ENCODE assay signal across 28 cellular contexts in genomic region chr1:31435471-31436409, GRCh38. TPM values are rescaled to one million over a fixed set of nuclear protein-coding genes. Genes with fewer than 3 reads are reported as not detected.
DNase-seq lines count a peak whose midpoint lies in the region; ATAC-seq, FAIRE-seq and TF ChIP-seq lines count a peak whose summit lies in the region.
"Had no signal": no experiment of that assay in that cellular context is flagged by ENCODE, and none has a peak within 500 bp of the region (broad histone marks: within the 10 kb centered on the region; RNA-seq: fewer than 3 reads in every experiment).

No MANE protein-coding gene starts in this region.

- TF ChIP-seq POLR2A in H1 (IDR thresholded peaks at IDR 0.05; ENCODE audit: control extremely low read depth in 1 of 2, low read depth in 2 of 2, low read length in 2 of 2) (no peak), suprapubic skin (IDR thresholded peaks at IDR 0.05) (no peak)

- H3K79me1 ChIP-seq in H1 (ENCODE audit: low read depth, low read length) = no peaks in the 10 kb centered on the region; the same call in 1 of the 2 replicates

- H3K18ac ChIP-seq in H1 (ENCODE audit: extremely low read depth, low read length) = no peak overlapping the region

- H3K56ac ChIP-seq in H1 (replicated peaks; ENCODE audit: insufficient read length, low read depth, low read length) = no peak overlapping the region

- FAIRE-seq in H1 (lab: Jason Lieb, UNC) = no peak
- FAIRE-seq: TTC549, urothelium cell line had no signal

- H3K14ac ChIP-seq in H1 (ENCODE audit: insufficient read length) = no peak overlapping the region

- POLR2A ChIA-PET in activated CD4-positive, alpha-beta T cell treated with anti-CD3 and anti-CD28 coated beads, Interleukin-2, amount 10 ng/mL, durations not matched to agents 7 days and 5 days (lab: Charles Lee) = no interaction called here
- POLR2A ChIA-PET in H1 (lab: Charles Lee; ENCODE audit: partially characterized antibody) = interaction anchor here (0.8 to 1.3 kb wide), 6 partner anchors 10 to 209 kb away, joined by 3 to 5 read pairs (median 3); partner anchors contain the start of gene PEF1

- no peak for TF ChIP-seq RAD21 in H1 (IDR thresholded peaks at IDR 0.05 in 1 of 2, conservative IDR thresholded peaks at IDR 0.05 in 1 of 2; ENCODE audit: low read depth in 2 of 2, low read length in 2 of 2)

- CTCF ChIA-PET in activated CD4-positive, alpha-beta T cell treated with anti-CD3 and anti-CD28 coated beads, Interleukin-2, amount 10 ng/mL, durations not matched to agents 7 days and 5 days (lab: Charles Lee) = no interaction called here
- CTCF ChIA-PET in H1 (lab: Charles Lee; ENCODE audit: partially characterized antibody) = interaction anchor here (0.6 to 2.6 kb wide), 6 partner anchors 13 to 324 kb away, joined by 3 to 10 read pairs (median 4); no protein-coding TSS in a partner anchor

- peaks cover 0 to 11% (median 0%) of the 10 kb centered on the region in 4 experiments; a peak in 2 of 8 replicates for H3K36me3 ChIP-seq in H1 (ENCODE audit: control insufficient read depth in 2 of 4, insufficient read depth in 4 of 4, low read length in 3 of 4)
- peaks cover 3% of the 10 kb centered on the region for H3K36me3 ChIP-seq in suprapubic skin
- H3K36me3 ChIP-seq: adrenal gland, gastrocnemius medialis, prostate gland had no signal

- no peak overlapping the region for H2BK12ac ChIP-seq in H1 (ENCODE audit: low read depth, low read length)

- no peak overlapping the region for H3K4me2 ChIP-seq in H1 (ENCODE audit: insufficient read depth in 1 of 2, low read depth in 2 of 2, low read length in 2 of 2)
- H3K4me2 ChIP-seq: hepatocyte had no signal

- H3K79me2 ChIP-seq in H1 (ENCODE audit: control insufficient read depth in 1 of 2, insufficient read depth in 2 of 2, low read length in 2 of 2) = no peaks in the 10 kb centered on the region
- H3K79me2 ChIP-seq: hepatocyte had no signal

- no peak overlapping the region for H2BK15ac ChIP-seq in H1 (ENCODE audit: low read length)

- DNase-seq in activated CD4-positive, alpha-beta T cell treated with anti-CD3 and anti-CD28 coated beads, Interleukin-2, amount 10 ng/mL, durations not matched to agents 7 days and 5 days = no peak
- no peak for DNase-seq in activated CD4-positive, alpha-beta T cell treated with anti-CD3 and anti-CD28 coated beads, Interleukin-2, amount 50 U/mL, for 48 hours
- no peak for DNase-seq in H1 (ENCODE audit: low read depth in 1 of 2, low spot score in 2 of 2)
- no peak for DNase-seq in memory B cell (ENCODE audit: low spot score in 2 of 2)
- peak; percentile 46 to 67 for DNase-seq in suprapubic skin (ENCODE audit: low spot score in 2 of 2)
- DNase-seq in cardiac septum (ENCODE audit: low spot score) = no peak
- no peak for DNase-seq in pons (ENCODE audit: low spot score)
- DNase-seq: activated CD4-positive, alpha-beta T cell treated with anti-CD3 and anti-CD28 coated beads, Interleukin-2, amount 50 U/mL, for 4 hours; activated naive CD4-positive, alpha-beta T cell treated with anti-CD3 and anti-CD28 coated beads, Interleukin-2, amount 10 ng/mL, durations not matched to agents 7 days and 5 days; COR-L47; dorsolateral prefrontal cortex; GDM1; HFFc6; NCI-H1092; NCI-H1694; NCI-H510A treated with DMSO at 0.1 percent for 48 hours; stimulated activated CD4-positive, alpha-beta T cell treated with anti-CD3 and anti-CD28 coated beads, Interleukin-4, amount 100 ng/mL, for 24 hours; substantia nigra had no signal

- no peaks in the 10 kb centered on the region for H3K36me3 Mint-ChIP-seq in activated CD4-positive, alpha-beta T cell treated with anti-CD3 and anti-CD28 coated beads, Interleukin-2, amount 10 ng/mL, durations not matched to agents 7 days and 5 days (ENCODE audit: low read depth)
- no peaks in the 10 kb centered on the region for H3K36me3 Mint-ChIP-seq in memory B cell
- H3K36me3 Mint-ChIP-seq: activated naive CD4-positive, alpha-beta T cell treated with anti-CD3 and anti-CD28 coated beads, Interleukin-2, amount 10 ng/mL, durations not matched to agents 7 days and 5 days had no signal

- H3K27ac ChIP-seq in H1 (ENCODE audit: low read depth, low read length) (no peak overlapping the region), suprapubic skin (no peak overlapping the region)
- H3K27ac ChIP-seq: 22Rv1, adrenal gland, C4-2B, dorsolateral prefrontal cortex, gastrocnemius medialis, hepatocyte, prostate gland had no signal

- peaks cover 6% of the 10 kb centered on the region; the same call in 1 of the 2 replicates for H3K23me2 ChIP-seq in H1 (ENCODE audit: low read depth, low read length)

- ATAC-seq in memory B cell (ENCODE audit: low read depth) = no peak
- ATAC-seq in GM18861 (IDR thresholded peaks at IDR 0.05; ENCODE audit: unreplicated experiment) = no peak

- H2BK5ac ChIP-seq in H1 (ENCODE audit: low read depth, low read length) = no peak overlapping the region

- H3K27ac Mint-ChIP-seq in activated CD4-positive, alpha-beta T cell treated with anti-CD3 and anti-CD28 coated beads, Interleukin-2, amount 10 ng/mL, durations not matched to agents 7 days and 5 days = peak overlapping the region; percentile 75
- H3K27ac Mint-ChIP-seq in memory B cell = peak overlapping the region; percentile 36
- H3K27ac Mint-ChIP-seq: activated naive CD4-positive, alpha-beta T cell treated with anti-CD3 and anti-CD28 coated beads, Interleukin-2, amount 10 ng/mL, durations not matched to agents 7 days and 5 days; HFFc6 had no signal

- no peak overlapping the region for H4K5ac ChIP-seq in H1 (ENCODE audit: insufficient read length, low read depth, low read length)

- H3K9ac ChIP-seq in H1 (replicated peaks in 1 of 4; ENCODE audit: extremely low read depth in 1 of 4, low read depth in 3 of 4, low read length in 3 of 4) = no peak overlapping the region; a peak in 1 of 7 replicates

- no peak overlapping the region for H2AK5ac ChIP-seq in H1 (ENCODE audit: low read depth, low read length)

- H3K4me3 Mint-ChIP-seq in activated CD4-positive, alpha-beta T cell treated with anti-CD3 and anti-CD28 coated beads, Interleukin-2, amount 10 ng/mL, durations not matched to agents 7 days and 5 days = no peak overlapping the region
- no peak overlapping the region for H3K4me3 Mint-ChIP-seq in memory B cell
- H3K4me3 Mint-ChIP-seq: activated naive CD4-positive, alpha-beta T cell treated with anti-CD3 and anti-CD28 coated beads, Interleukin-2, amount 10 ng/mL, durations not matched to agents 7 days and 5 days; brain; HFFc6 had no signal

- no peaks in the 10 kb centered on the region for H3K9me3 Mint-ChIP-seq in activated CD4-positive, alpha-beta T cell treated with anti-CD3 and anti-CD28 coated beads, Interleukin-2, amount 10 ng/mL, durations not matched to agents 7 days and 5 days
- H3K9me3 Mint-ChIP-seq in memory B cell = no peaks in the 10 kb centered on the region
- H3K9me3 Mint-ChIP-seq: activated naive CD4-positive, alpha-beta T cell treated with anti-CD3 and anti-CD28 coated beads, Interleukin-2, amount 10 ng/mL, durations not matched to agents 7 days and 5 days; HFFc6 had no signal

- H2AFZ ChIP-seq in H1 (ENCODE audit: low read length) = no peak overlapping the region
- H2AFZ ChIP-seq: hepatocyte had no signal

- H3K9me3 ChIP-seq in H1 (ENCODE audit: insufficient read depth in 2 of 2, low read depth in 1 of 2, low read length in 1 of 2) (no peaks in the 10 kb centered on the region), suprapubic skin (no peaks in the 10 kb centered on the region)
- H3K9me3 ChIP-seq: adrenal gland, gastrocnemius medialis, prostate gland had no signal

- intact Hi-C loops in cardiac septum (cut with DNase I) = no loop called here

- H2BK20ac ChIP-seq in H1 (ENCODE audit: low read length) = no peak overlapping the region

- H3K27me3 ChIP-seq in H1 (replicated peaks in 1 of 4; ENCODE audit: control insufficient read depth in 3 of 4, extremely low read depth in 1 of 4, insufficient read depth in 3 of 4, low read length in 3 of 4) = no peaks in the 10 kb centered on the region
- H3K27me3 ChIP-seq in suprapubic skin = no peaks in the 10 kb centered on the region
- H3K27me3 ChIP-seq: adrenal gland, dorsolateral prefrontal cortex, gastrocnemius medialis, hepatocyte had no signal

- H3K4me1 ChIP-seq in H1 (replicated peaks in 1 of 4; ENCODE audit: control insufficient read depth in 3 of 4, insufficient read depth in 4 of 4, low read length in 3 of 4) (peaks cover 0 to 5% (median 3%) of the 10 kb centered on the region in 4 experiments; a peak in 4 of 7 replicates), suprapubic skin (no peaks in the 10 kb centered on the region)
- H3K4me1 ChIP-seq: adrenal gland, gastrocnemius medialis, prostate gland had no signal

- TF ChIP-seq CTCF in H1 (IDR thresholded peaks at IDR 0.05; ENCODE audit: control extremely low read depth in 1 of 3, insufficient read depth in 1 of 3, low read depth in 1 of 3, low read length in 3 of 3) = no peak
- no peak for TF ChIP-seq CTCF in suprapubic skin (IDR thresholded peaks at IDR 0.05)

- H4K20me1 ChIP-seq in H1 (replicated peaks in 1 of 2; ENCODE audit: control insufficient read depth in 1 of 2, insufficient read depth in 2 of 2, low read length in 2 of 2) = peaks cover 0 to 2% of the 10 kb centered on the region in 2 experiments

- no peak overlapping the region for H3K23ac ChIP-seq in H1 (ENCODE audit: insufficient read length)

- no peak overlapping the region for H4K8ac ChIP-seq in H1 (ENCODE audit: extremely low read depth, insufficient read depth, low read length)

- no peak overlapping the region for H3K4me3 ChIP-seq in H1 (ENCODE audit: extremely low read depth in 1 of 4, insufficient read depth in 2 of 4, low read depth in 3 of 4, low read length in 4 of 4)
- H3K4me3 ChIP-seq in suprapubic skin = no peak overlapping the region
- H3K4me3 ChIP-seq: adrenal gland, dorsolateral prefrontal cortex, gastrocnemius medialis, hepatocyte, prostate gland had no signal

- no peaks in the 10 kb centered on the region for H3K27me3 Mint-ChIP-seq in activated CD4-positive, alpha-beta T cell treated with anti-CD3 and anti-CD28 coated beads, Interleukin-2, amount 10 ng/mL, durations not matched to agents 7 days and 5 days
- H3K27me3 Mint-ChIP-seq in memory B cell = peaks cover 13% of the 10 kb centered on the region
- H3K27me3 Mint-ChIP-seq: brain had no signal

- no peak overlapping the region for H4K91ac ChIP-seq in H1 (replicated peaks; ENCODE audit: insufficient read length, low read length)

- TF ChIP-seq EP300 in H1 (IDR thresholded peaks at IDR 0.05; ENCODE audit: borderline replicate concordance in 1 of 2, low read depth in 2 of 2, low read length in 2 of 2) (no peak), suprapubic skin (IDR thresholded peaks at IDR 0.05) (no peak)

- no peak overlapping the region for H2BK120ac ChIP-seq in H1 (replicated peaks; ENCODE audit: low read depth, low read length)

- no peak overlapping the region for H3K4ac ChIP-seq in H1 (replicated peaks; ENCODE audit: insufficient read length, low read depth, low read length)

- H3K4me1 Mint-ChIP-seq in activated CD4-positive, alpha-beta T cell treated with anti-CD3 and anti-CD28 coated beads, Interleukin-2, amount 10 ng/mL, durations not matched to agents 7 days and 5 days = no peaks in the 10 kb centered on the region
- peaks cover 9% of the 10 kb centered on the region for H3K4me1 Mint-ChIP-seq in memory B cell
- H3K4me1 Mint-ChIP-seq: activated naive CD4-positive, alpha-beta T cell treated with anti-CD3 and anti-CD28 coated beads, Interleukin-2, amount 10 ng/mL, durations not matched to agents 7 days and 5 days had no signal

- 92% methylated on average over 13 of the region's 13 CpGs; no CpG with 5 or more reads in 1 of the 2 experiments for WGBS in H1 (ENCODE audit: extremely low coverage in 1 of 2, insufficient coverage in 1 of 2, insufficient read length in 1 of 2, insufficient replicate concordance in 2 of 2, low coverage in 1 of 2, low lambda C conversion rate in 2 of 2, missing lambda C conversion rate in 1 of 2), 2 experiments
- 86% methylated on average over 13 of the region's 13 CpGs for WGBS in suprapubic skin

RNA-seq across cellular contexts. Expression of gene SERINC2, which starts 22.7 kb away (rescaled TPM):
- under 1 TPM in 1 of 2 experiments, not detected in 1; 0.20 TPM for total RNA-seq in activated CD4-positive, alpha-beta T cell treated with anti-CD3 and anti-CD28 coated beads, Interleukin-2, amount 10 ng/mL, durations not matched to agents 7 days and 5 days
- 30.8 and 31.4 TPM in 2 replicates for total RNA-seq in H1 (2021; fragmentation: NEBNext Ultra II Directional; extraction: Animal tissue kit (Norgen Biotek cat#: 25700))
- 60.0 and 97.0 TPM in 2 replicates for polyA plus RNA-seq in H1 (2011; rRNA removed)
- 36.3 TPM for polyA plus RNA-seq in H1 (2011; cell fraction: cytosol; rRNA removed)
- 49.8 TPM for polyA plus RNA-seq in H1 (2011; cell fraction: nucleus; rRNA removed)
- polyA plus RNA-seq in H1 (2012, experiment 1 of 2) = 18.5 to 44.5 TPM (median 39.0 TPM) in 4 replicates
- 28.2 TPM for polyA plus RNA-seq in H1 (2012, experiment 2 of 2)
- 40.3 TPM for polyA plus RNA-seq in H1 (2013, experiment 1 of 2)
- polyA plus RNA-seq in H1 (2013, experiment 2 of 2) = 43.1 TPM
- polyA minus RNA-seq in H1 (2011; rRNA and poly(A)+ RNA removed) = 16.9 and 18.9 TPM in 2 replicates
- 25.8 TPM for polyA minus RNA-seq in H1 (2011; cell fraction: cytosol; rRNA and poly(A)+ RNA removed)
- polyA minus RNA-seq in H1 (2011; cell fraction: nucleus; rRNA and poly(A)+ RNA removed) = 14.2 TPM
- total RNA-seq in suprapubic skin = 10 to 100 TPM; 52.9 to 95.6 (median 68.3) TPM
- 2.8 TPM for total RNA-seq in cardiac septum

Comparison
In these comparisons a context has a peak if more than half of its experiments do, and no peak if none do; other contexts are left out.
1. DNase-seq: peak in suprapubic skin (2 of 2); none in activated CD4-positive, alpha-beta T cell treated with anti-CD3 and anti-CD28 coated beads, Interleukin-2, amount 10 ng/mL, durations not matched to agents 7 days and 5 days (single experiment), activated CD4-positive, alpha-beta T cell treated with anti-CD3 and anti-CD28 coated beads, Interleukin-2, amount 50 U/mL, for 48 hours (0 of 2), H1 (0 of 2), memory B cell (0 of 2), cardiac septum (single experiment) and pons (single experiment).